In the genomic region with DNA sequence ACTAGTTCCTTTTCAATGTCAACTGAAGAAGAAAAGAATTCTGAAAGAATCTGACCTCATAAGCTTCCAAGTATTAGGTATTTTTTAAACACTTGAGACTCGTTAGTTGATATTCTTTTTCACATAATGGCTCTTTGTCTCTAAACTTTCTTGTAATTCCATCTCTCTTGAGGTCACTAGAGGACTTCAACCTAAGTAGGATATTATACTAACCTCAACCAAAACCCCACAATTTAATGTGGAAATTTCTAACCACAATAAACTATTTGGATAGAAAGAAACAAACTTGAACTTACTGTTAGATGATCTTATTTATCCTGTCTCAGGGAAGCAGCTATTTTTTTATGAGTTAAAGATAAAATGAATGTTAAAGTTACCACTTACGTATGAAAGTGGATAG, we compare ENCODE assay signal across 8 cellular contexts.
"Had no signal": no experiment of that assay in that cellular context is flagged by ENCODE, and none has a peak within 500 bp of the region (broad histone marks: within the 10 kb centered on the region; RNA-seq: fewer than 3 reads in every experiment).

No MANE protein-coding gene starts in this region.

- H2AFZ ChIP-seq: GM23338 had no signal

- ATAC-seq: GM23338, HCT116, K562 had no signal

- H3K27ac ChIP-seq: HL-60 had no signal

- H3K36me3 ChIP-seq: HAP-1 had no signal

- H3K9me3 ChIP-seq: HAP-1 had no signal

- H3K4me3 ChIP-seq: GM23338, HAP-1, K562 had no signal

- DNase-seq: H7, HFFc6, IMR-90 had no signal

- H3K4me2 ChIP-seq: GM23338 had no signal
